ENCODE assay signal across 1 cellular context in the genomic region with DNA sequence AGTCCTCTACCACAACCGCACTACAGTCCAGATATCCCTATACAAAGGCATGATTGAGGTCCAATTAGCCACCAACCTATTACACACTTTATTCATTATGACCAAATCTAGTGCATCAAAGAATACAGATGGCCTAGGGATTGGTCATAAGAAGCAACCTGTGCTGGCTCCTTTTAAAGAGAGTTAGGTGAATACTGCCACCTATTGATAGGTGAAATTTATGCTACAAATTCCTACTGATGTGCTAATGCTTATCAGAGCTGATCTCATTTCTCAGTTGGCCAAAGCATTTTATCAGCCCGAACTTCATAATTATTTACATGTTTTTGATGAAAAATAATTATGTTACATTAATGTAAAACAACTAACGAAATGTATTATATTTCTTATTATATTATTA.
TF ChIP-seq lines count a peak whose summit lies in the region.

No MANE protein-coding gene starts in this region.

TF ChIP-seq in GM23338, 12 proteins besides CTCF, POLR2A, EP300 and RAD21 (continued from another document):
- TF ChIP-seq, protein P1, sequence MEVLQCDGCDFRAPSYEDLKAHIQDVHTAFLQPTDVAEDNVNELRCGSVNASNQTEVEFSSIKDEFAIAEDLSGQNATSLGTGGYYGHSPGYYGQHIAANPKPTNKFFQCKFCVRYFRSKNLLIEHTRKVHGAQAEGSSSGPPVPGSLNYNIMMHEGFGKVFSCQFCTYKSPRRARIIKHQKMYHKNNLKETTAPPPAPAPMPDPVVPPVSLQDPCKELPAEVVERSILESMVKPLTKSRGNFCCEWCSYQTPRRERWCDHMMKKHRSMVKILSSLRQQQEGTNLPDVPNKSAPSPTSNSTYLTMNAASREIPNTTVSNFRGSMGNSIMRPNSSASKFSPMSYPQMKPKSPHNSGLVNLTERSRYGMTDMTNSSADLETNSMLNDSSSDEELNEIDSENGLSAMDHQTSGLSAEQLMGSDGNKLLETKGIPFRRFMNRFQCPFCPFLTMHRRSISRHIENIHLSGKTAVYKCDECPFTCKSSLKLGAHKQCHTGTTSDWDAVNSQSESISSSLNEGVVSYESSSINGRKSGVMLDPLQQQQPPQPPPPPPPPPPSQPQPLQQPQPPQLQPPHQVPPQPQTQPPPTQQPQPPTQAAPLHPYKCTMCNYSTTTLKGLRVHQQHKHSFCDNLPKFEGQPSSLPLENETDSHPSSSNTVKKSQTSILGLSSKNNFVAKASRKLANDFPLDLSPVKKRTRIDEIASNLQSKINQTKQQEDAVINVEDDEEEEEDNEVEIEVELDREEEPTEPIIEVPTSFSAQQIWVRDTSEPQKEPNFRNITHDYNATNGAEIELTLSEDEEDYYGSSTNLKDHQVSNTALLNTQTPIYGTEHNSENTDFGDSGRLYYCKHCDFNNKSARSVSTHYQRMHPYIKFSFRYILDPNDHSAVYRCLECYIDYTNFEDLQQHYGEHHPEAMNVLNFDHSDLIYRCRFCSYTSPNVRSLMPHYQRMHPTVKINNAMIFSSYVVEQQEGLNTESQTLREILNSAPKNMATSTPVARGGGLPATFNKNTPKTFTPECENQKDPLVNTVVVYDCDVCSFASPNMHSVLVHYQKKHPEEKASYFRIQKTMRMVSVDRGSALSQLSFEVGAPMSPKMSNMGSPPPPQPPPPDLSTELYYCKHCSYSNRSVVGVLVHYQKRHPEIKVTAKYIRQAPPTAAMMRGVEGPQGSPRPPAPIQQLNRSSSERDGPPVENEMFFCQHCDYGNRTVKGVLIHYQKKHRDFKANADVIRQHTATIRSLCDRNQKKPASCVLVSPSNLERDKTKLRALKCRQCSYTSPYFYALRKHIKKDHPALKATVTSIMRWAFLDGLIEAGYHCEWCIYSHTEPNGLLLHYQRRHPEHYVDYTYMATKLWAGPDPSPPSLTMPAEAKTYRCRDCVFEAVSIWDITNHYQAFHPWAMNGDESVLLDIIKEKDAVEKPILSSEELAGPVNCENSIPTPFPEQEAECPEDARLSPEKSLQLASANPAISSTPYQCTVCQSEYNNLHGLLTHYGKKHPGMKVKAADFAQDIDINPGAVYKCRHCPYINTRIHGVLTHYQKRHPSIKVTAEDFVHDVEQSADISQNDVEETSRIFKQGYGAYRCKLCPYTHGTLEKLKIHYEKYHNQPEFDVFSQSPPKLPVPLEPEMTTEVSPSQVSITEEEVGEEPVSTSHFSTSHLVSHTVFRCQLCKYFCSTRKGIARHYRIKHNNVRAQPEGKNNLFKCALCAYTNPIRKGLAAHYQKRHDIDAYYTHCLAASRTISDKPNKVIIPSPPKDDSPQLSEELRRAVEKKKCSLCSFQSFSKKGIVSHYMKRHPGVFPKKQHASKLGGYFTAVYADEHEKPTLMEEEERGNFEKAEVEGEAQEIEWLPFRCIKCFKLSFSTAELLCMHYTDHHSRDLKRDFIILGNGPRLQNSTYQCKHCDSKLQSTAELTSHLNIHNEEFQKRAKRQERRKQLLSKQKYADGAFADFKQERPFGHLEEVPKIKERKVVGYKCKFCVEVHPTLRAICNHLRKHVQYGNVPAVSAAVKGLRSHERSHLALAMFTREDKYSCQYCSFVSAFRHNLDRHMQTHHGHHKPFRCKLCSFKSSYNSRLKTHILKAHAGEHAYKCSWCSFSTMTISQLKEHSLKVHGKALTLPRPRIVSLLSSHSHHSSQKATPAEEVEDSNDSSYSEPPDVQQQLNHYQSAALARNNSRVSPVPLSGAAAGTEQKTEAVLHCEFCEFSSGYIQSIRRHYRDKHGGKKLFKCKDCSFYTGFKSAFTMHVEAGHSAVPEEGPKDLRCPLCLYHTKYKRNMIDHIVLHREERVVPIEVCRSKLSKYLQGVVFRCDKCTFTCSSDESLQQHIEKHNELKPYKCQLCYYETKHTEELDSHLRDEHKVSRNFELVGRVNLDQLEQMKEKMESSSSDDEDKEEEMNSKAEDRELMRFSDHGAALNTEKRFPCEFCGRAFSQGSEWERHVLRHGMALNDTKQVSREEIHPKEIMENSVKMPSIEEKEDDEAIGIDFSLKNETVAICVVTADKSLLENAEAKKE (CRISPR knock-in tag; IDR thresholded peaks at IDR 0.05) = no peak
